ENCODE assay signal across 17 cellular contexts in genomic region chr17:28911411-28912045, GRCh38.
"Had no signal": no experiment of that assay in that cellular context is flagged by ENCODE, and none has a peak within 500 bp of the region (broad histone marks: within the 10 kb centered on the region; RNA-seq: fewer than 3 reads in every experiment).

No MANE protein-coding gene starts in this region.

- H3K4me3 ChIP-seq: esophagus muscularis mucosa, neural progenitor cell, SJCRH30, tibial nerve had no signal

- H3K4me3 Mint-ChIP-seq: activated CD4-positive, alpha-beta T cell treated with anti-CD3 and anti-CD28 coated beads, Interleukin-2, amount 10 ng/mL, durations not matched to agents 24 days and 14 days; activated naive CD4-positive, alpha-beta T cell treated with anti-CD3 and anti-CD28 coated beads, Interleukin-2, amount 10 ng/mL, durations not matched to agents 7 days and 5 days; memory B cell; neural progenitor cell had no signal

- H3K4me1 ChIP-seq: neural progenitor cell, parathyroid adenoma had no signal

- FAIRE-seq: endometrium had no signal

- H3K27me3 ChIP-seq: brain microvascular endothelial cell, neural progenitor cell, SJCRH30, tibial nerve had no signal

- H3K9me3 ChIP-seq: esophagus muscularis mucosa, SJCRH30, tibial nerve had no signal

- H3K4me1 Mint-ChIP-seq: activated naive CD4-positive, alpha-beta T cell treated with anti-CD3 and anti-CD28 coated beads, Interleukin-2, amount 10 ng/mL, durations not matched to agents 7 days and 5 days; memory B cell; neural progenitor cell had no signal

- H3K27ac Mint-ChIP-seq: activated CD4-positive, alpha-beta T cell treated with anti-CD3 and anti-CD28 coated beads, Interleukin-2, amount 10 ng/mL, durations not matched to agents 24 days and 14 days; activated naive CD4-positive, alpha-beta T cell treated with anti-CD3 and anti-CD28 coated beads, Interleukin-2, amount 10 ng/mL, durations not matched to agents 7 days and 5 days; activated T-helper 2 cell treated with anti-CD3 and anti-CD28 coated beads, Interferon-gamma antibody, Interleukin-2, Interleukin-4, amounts not matched to agents 10 μg/mL and 5 μg/mL and 100 μg/mL, durations not matched to agents 14 hours and 24 hours and 36 hours; memory B cell; neural progenitor cell had no signal

- DNase-seq: activated CD4-positive, alpha-beta T cell treated with anti-CD3 and anti-CD28 coated beads, Interleukin-2, amount 10 ng/mL, durations not matched to agents 24 days and 14 days; amniotic stem cell; brain microvascular endothelial cell; cerebellar nuclear complex; immature natural killer cell; left cardiac atrium; retina; SJCRH30; WERI-Rb-1 had no signal

- H3K27me3 Mint-ChIP-seq: activated CD4-positive, alpha-beta T cell treated with anti-CD3 and anti-CD28 coated beads, Interleukin-2, amount 10 ng/mL, durations not matched to agents 24 days and 14 days; activated naive CD4-positive, alpha-beta T cell treated with anti-CD3 and anti-CD28 coated beads, Interleukin-2, amount 10 ng/mL, durations not matched to agents 7 days and 5 days; memory B cell had no signal

- H3K27ac ChIP-seq: brain microvascular endothelial cell, neural progenitor cell, parathyroid adenoma, SJCRH30, tibial nerve, WERI-Rb-1 had no signal

- H3K9ac ChIP-seq: neural progenitor cell, parathyroid adenoma had no signal

- ATAC-seq: left cardiac atrium had no signal
